ENCODE assay signal across 1 cellular context in genomic region chr16:46903255-46903905, GRCh38.
TF ChIP-seq lines count a peak whose summit lies in the region.

No MANE protein-coding gene starts in this region.

TF ChIP-seq in HepG2, 621 proteins besides CTCF, POLR2A, EP300 and RAD21 (continued from another document):
- no peak for TF ChIP-seq EHMT2 (IDR thresholded peaks at IDR 0.05; ENCODE audit: borderline replicate concordance, low read depth, low read length)
- no peak for TF ChIP-seq ZMAT3 (CRISPR knock-in tag; conservative IDR thresholded peaks at IDR 0.05)
- 0 out of 2 replicates have a peak, but pooled peaks have one; percentile 20 for TF ChIP-seq FOXK1 (CRISPR knock-in tag; IDR thresholded peaks at IDR 0.05; ENCODE audit: borderline replicate concordance, low read depth)
- TF ChIP-seq TRIM22 (IDR thresholded peaks at IDR 0.05), result no peak
- TF ChIP-seq ZNF460 (CRISPR knock-in tag; IDR thresholded peaks at IDR 0.05; ENCODE audit: borderline replicate concordance), result peak; percentile 89
- no peak for TF ChIP-seq ZFY (CRISPR knock-in tag; IDR thresholded peaks at IDR 0.05)
- TF ChIP-seq KDM6A (CRISPR knock-in tag; IDR thresholded peaks at IDR 0.05; ENCODE audit: low read depth), result no peak
- peak; percentile 20; the same call in 1 of the 2 replicates for TF ChIP-seq GABPB1 (CRISPR knock-in tag; IDR thresholded peaks at IDR 0.05)
- TF ChIP-seq, protein P1, sequence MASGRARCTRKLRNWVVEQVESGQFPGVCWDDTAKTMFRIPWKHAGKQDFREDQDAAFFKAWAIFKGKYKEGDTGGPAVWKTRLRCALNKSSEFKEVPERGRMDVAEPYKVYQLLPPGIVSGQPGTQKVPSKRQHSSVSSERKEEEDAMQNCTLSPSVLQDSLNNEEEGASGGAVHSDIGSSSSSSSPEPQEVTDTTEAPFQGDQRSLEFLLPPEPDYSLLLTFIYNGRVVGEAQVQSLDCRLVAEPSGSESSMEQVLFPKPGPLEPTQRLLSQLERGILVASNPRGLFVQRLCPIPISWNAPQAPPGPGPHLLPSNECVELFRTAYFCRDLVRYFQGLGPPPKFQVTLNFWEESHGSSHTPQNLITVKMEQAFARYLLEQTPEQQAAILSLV (CRISPR knock-in tag; IDR thresholded peaks at IDR 0.05; ENCODE audit: borderline replicate concordance), result peak; percentile 22; the same call in 1 of the 2 replicates
- 0 out of 2 replicates have a peak, but pooled peaks have one; percentile 8 for TF ChIP-seq RARA (CRISPR knock-in tag; IDR thresholded peaks at IDR 0.05)
- peak; percentile 61; the same call in 1 of the 2 replicates for TF ChIP-seq ZNF7 (CRISPR knock-in tag; IDR thresholded peaks at IDR 0.05)
- no peak for TF ChIP-seq ZNF713 (CRISPR knock-in tag; IDR thresholded peaks at IDR 0.05)
- TF ChIP-seq FIP1L1 (IDR thresholded peaks at IDR 0.05; ENCODE audit: borderline replicate concordance, insufficient read depth, low read depth, low read length), result no peak
- TF ChIP-seq ZNF121 (CRISPR knock-in tag; IDR thresholded peaks at IDR 0.05), result no peak
- TF ChIP-seq ZNF766 (CRISPR knock-in tag; IDR thresholded peaks at IDR 0.05; ENCODE audit: borderline replicate concordance), result 0 out of 2 replicates have a peak, but pooled peaks have one; percentile 34
- TF ChIP-seq GATAD2A (CRISPR knock-in tag; IDR thresholded peaks at IDR 0.05), result peak; percentile 19; the same call in 1 of the 2 replicates
- 0 out of 2 replicates have a peak, but pooled peaks have one; percentile 24 for TF ChIP-seq ZNF3 (CRISPR knock-in tag; IDR thresholded peaks at IDR 0.05)
- no peak for TF ChIP-seq ZNF547 (CRISPR knock-in tag; IDR thresholded peaks at IDR 0.05)
- TF ChIP-seq, protein P2, sequence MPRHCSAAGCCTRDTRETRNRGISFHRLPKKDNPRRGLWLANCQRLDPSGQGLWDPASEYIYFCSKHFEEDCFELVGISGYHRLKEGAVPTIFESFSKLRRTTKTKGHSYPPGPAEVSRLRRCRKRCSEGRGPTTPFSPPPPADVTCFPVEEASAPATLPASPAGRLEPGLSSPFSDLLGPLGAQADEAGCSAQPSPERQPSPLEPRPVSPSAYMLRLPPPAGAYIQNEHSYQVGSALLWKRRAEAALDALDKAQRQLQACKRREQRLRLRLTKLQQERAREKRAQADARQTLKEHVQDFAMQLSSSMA (CRISPR knock-in tag; IDR thresholded peaks at IDR 0.05), result 0 out of 2 replicates have a peak, but pooled peaks have one; percentile 32
- TF ChIP-seq, protein P3, sequence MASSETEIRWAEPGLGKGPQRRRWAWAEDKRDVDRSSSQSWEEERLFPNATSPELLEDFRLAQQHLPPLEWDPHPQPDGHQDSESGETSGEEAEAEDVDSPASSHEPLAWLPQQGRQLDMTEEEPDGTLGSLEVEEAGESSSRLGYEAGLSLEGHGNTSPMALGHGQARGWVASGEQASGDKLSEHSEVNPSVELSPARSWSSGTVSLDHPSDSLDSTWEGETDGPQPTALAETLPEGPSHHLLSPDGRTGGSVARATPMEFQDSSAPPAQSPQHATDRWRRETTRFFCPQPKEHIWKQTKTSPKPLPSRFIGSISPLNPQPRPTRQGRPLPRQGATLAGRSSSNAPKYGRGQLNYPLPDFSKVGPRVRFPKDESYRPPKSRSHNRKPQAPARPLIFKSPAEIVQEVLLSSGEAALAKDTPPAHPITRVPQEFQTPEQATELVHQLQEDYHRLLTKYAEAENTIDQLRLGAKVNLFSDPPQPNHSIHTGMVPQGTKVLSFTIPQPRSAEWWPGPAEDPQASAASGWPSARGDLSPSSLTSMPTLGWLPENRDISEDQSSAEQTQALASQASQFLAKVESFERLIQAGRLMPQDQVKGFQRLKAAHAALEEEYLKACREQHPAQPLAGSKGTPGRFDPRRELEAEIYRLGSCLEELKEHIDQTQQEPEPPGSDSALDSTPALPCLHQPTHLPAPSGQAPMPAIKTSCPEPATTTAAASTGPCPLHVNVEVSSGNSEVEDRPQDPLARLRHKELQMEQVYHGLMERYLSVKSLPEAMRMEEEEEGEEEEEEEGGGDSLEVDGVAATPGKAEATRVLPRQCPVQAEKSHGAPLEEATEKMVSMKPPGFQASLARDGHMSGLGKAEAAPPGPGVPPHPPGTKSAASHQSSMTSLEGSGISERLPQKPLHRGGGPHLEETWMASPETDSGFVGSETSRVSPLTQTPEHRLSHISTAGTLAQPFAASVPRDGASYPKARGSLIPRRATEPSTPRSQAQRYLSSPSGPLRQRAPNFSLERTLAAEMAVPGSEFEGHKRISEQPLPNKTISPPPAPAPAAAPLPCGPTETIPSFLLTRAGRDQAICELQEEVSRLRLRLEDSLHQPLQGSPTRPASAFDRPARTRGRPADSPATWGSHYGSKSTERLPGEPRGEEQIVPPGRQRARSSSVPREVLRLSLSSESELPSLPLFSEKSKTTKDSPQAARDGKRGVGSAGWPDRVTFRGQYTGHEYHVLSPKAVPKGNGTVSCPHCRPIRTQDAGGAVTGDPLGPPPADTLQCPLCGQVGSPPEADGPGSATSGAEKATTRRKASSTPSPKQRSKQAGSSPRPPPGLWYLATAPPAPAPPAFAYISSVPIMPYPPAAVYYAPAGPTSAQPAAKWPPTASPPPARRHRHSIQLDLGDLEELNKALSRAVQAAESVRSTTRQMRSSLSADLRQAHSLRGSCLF (CRISPR knock-in tag; IDR thresholded peaks at IDR 0.05; ENCODE audit: borderline replicate concordance), result no peak
- TF ChIP-seq MEF2D (CRISPR knock-in tag; IDR thresholded peaks at IDR 0.05), result no peak
- no peak for TF ChIP-seq ZNF75D (CRISPR knock-in tag; IDR thresholded peaks at IDR 0.05; ENCODE audit: borderline replicate concordance)
- TF ChIP-seq CEBPG (CRISPR knock-in tag; IDR thresholded peaks at IDR 0.05), result no peak
- TF ChIP-seq HNRNPL (IDR thresholded peaks at IDR 0.05; ENCODE audit: low read depth, low read length), result no peak
- TF ChIP-seq E2F2 (CRISPR knock-in tag; IDR thresholded peaks at IDR 0.05; ENCODE audit: borderline replicate concordance), result no peak
- TF ChIP-seq AGO1 (IDR thresholded peaks at IDR 0.05; ENCODE audit: low read depth, low read length, poor library complexity, severe bottlenecking), result no peak
- TF ChIP-seq, protein P4, sequence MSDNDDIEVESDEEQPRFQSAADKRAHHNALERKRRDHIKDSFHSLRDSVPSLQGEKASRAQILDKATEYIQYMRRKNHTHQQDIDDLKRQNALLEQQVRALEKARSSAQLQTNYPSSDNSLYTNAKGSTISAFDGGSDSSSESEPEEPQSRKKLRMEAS (IDR thresholded peaks at IDR 0.05), result no peak
- TF ChIP-seq, protein P5, sequence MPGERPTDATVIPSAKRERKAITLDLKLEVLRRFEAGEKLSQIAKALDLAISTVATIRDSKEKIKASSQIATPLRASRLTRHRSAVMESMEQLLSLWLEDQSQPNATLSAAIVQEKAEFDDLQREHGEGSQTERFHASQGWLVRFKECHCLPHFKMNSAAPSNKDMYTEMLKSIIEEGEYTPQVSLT (CRISPR knock-in tag; IDR thresholded peaks at IDR 0.05; ENCODE audit: borderline replicate concordance, low read depth), result no peak
- no peak for TF ChIP-seq ZNF326 (CRISPR knock-in tag; IDR thresholded peaks at IDR 0.05; ENCODE audit: borderline replicate concordance)
